9 cellular contexts compared by ENCODE assay signal in genomic region chr9:128771094-128771721, GRCh38. TPM values are rescaled to one million over a fixed set of nuclear protein-coding genes. Genes with fewer than 3 reads are reported as not detected.
A peak's percentile ranks its signal among the peaks of the same experiment; 100 is the strongest.
DNase-seq lines count a peak whose midpoint lies in the region; ATAC-seq and FAIRE-seq lines count a peak whose summit lies in the region.
"Had no signal": no experiment of that assay in that cellular context is flagged by ENCODE, and none has a peak within 500 bp of the region (broad histone marks: within the 10 kb centered on the region; RNA-seq: fewer than 3 reads in every experiment).

No MANE protein-coding gene starts in this region.

- no peak for FAIRE-seq in urothelium cell line (lab: Jason Lieb, UNC)
- no peak for FAIRE-seq in GM19239 (lab: Jason Lieb, UNC)
- FAIRE-seq: G401.6 had no signal

- H3K9me3 ChIP-seq in ectodermal cell (ENCODE audit: control insufficient read depth, low read length), result no peaks in the 10 kb centered on the region
- no peaks in the 10 kb centered on the region for H3K9me3 ChIP-seq in mesodermal cell (ENCODE audit: control insufficient read depth, low read length)

- H3K4me1 ChIP-seq in ectodermal cell (ENCODE audit: control insufficient read depth, insufficient read depth, low read length), result peaks cover 5% of the 10 kb centered on the region
- no peaks in the 10 kb centered on the region for H3K4me1 ChIP-seq in mesodermal cell (ENCODE audit: control insufficient read depth, insufficient read depth, low read length, poor library complexity, severe bottlenecking)

- H3K4me3 ChIP-seq in ectodermal cell (ENCODE audit: insufficient read depth, low read depth, low read length) (peak overlapping the region; percentile 85), mesodermal cell (ENCODE audit: extremely low read depth, insufficient read depth, low read length, poor library complexity, severe bottlenecking) (peak overlapping the region; percentile 93)

- WGBS in ectodermal cell, 2 experiments, result 4% methylated on average over 28 of the region's 28 CpGs
- 3 to 6% methylated on average over 19 to 27 of the region's 28 CpGs for WGBS in mesodermal cell (ENCODE audit: insufficient coverage in 2 of 2), 2 experiments

- H3K36me3 ChIP-seq in ectodermal cell (ENCODE audit: control insufficient read depth, insufficient read depth, low read length), result no peaks in the 10 kb centered on the region
- peaks cover 6% of the 10 kb centered on the region for H3K36me3 ChIP-seq in mesodermal cell (ENCODE audit: control insufficient read depth, insufficient read depth, low read length)

- ATAC-seq in HG02763 (IDR thresholded peaks at IDR 0.05; ENCODE audit: unreplicated experiment), result peak; percentile 17

- DNase-seq in NCI-H82 (lab: John Stamatoyannopoulos, UW) (peak; percentile 31), NCI-H82 treated with DMSO at 0.1 percent for 48 hours (lab: John Stamatoyannopoulos, UW; ENCODE audit: unreplicated experiment) (no peak), RKO (ENCODE audit: low spot score) (peak; percentile 44), urothelium cell line (ENCODE audit: low spot score) (peak; percentile 17), GM19239 (ENCODE audit: insufficient read length, low spot score) (no peak)

- H3K27ac ChIP-seq in ectodermal cell (ENCODE audit: insufficient read depth, low read depth, low read length, poor library complexity, severe bottlenecking) (peak overlapping the region; percentile 77), mesodermal cell (ENCODE audit: low read depth, low read length, severe bottlenecking) (peak overlapping the region; percentile 86)

- H3K27me3 ChIP-seq in ectodermal cell (ENCODE audit: control insufficient read depth, insufficient read depth, low read length, poor library complexity, severe bottlenecking), result no peaks in the 10 kb centered on the region

RNA-seq across cellular contexts. Expression of gene ZER1, which starts 0.5 kb away (rescaled TPM):
- polyA plus RNA-seq in ectodermal cell (2013, experiment 1 of 4), result 31.8 TPM
- polyA plus RNA-seq in ectodermal cell (2013, experiment 2 of 4), result 38.6 TPM
- polyA plus RNA-seq in ectodermal cell (2013, experiment 3 of 4), result 22.0 TPM
- 25.5 TPM for polyA plus RNA-seq in ectodermal cell (2013, experiment 4 of 4)
- 33.4 TPM for polyA plus RNA-seq in mesodermal cell (2013, experiment 1 of 2)
- polyA plus RNA-seq in mesodermal cell (2013, experiment 2 of 2), result 25.1 TPM

RNA-seq across cellular contexts. Expression of gene TBC1D13, which starts 15.8 kb away (rescaled TPM):
- polyA plus RNA-seq in ectodermal cell (2013, experiment 1 of 4), result 29.5 TPM
- polyA plus RNA-seq in ectodermal cell (2013, experiment 2 of 4), result 35.4 TPM
- 25.1 TPM for polyA plus RNA-seq in ectodermal cell (2013, experiment 3 of 4)
- 28.3 TPM for polyA plus RNA-seq in ectodermal cell (2013, experiment 4 of 4)
- polyA plus RNA-seq in mesodermal cell (2013, experiment 1 of 2), result 25.5 TPM
- 19.7 TPM for polyA plus RNA-seq in mesodermal cell (2013, experiment 2 of 2)

RNA-seq across cellular contexts. Expression of gene ENDOG, which starts 47.1 kb away (rescaled TPM):
- polyA plus RNA-seq in ectodermal cell (2013, experiment 1 of 4), result 12.6 TPM
- 10.5 TPM for polyA plus RNA-seq in ectodermal cell (2013, experiment 2 of 4)
- 14.5 TPM for polyA plus RNA-seq in ectodermal cell (2013, experiment 3 of 4)
- 12.5 TPM for polyA plus RNA-seq in ectodermal cell (2013, experiment 4 of 4)
- polyA plus RNA-seq in mesodermal cell (2013, experiment 1 of 2), result 13.0 TPM
- 13.5 TPM for polyA plus RNA-seq in mesodermal cell (2013, experiment 2 of 2)

RNA-seq across cellular contexts. Expression of gene ZDHHC12, which starts 47.3 kb away (rescaled TPM):
- 42.8 TPM for polyA plus RNA-seq in ectodermal cell (2013, experiment 1 of 4)
- polyA plus RNA-seq in ectodermal cell (2013, experiment 2 of 4), result 45.8 TPM
- polyA plus RNA-seq in ectodermal cell (2013, experiment 3 of 4), result 38.0 TPM
- polyA plus RNA-seq in ectodermal cell (2013, experiment 4 of 4), result 35.8 TPM
- 24.9 TPM for polyA plus RNA-seq in mesodermal cell (2013, experiment 1 of 2)
- polyA plus RNA-seq in mesodermal cell (2013, experiment 2 of 2), result 20.3 TPM

RNA-seq across cellular contexts. Expression of gene SPOUT1, which starts 58.4 kb away (rescaled TPM):
- 39.4 TPM for polyA plus RNA-seq in ectodermal cell (2013, experiment 1 of 4)
- 47.0 TPM for polyA plus RNA-seq in ectodermal cell (2013, experiment 2 of 4)
- 26.9 TPM for polyA plus RNA-seq in ectodermal cell (2013, experiment 3 of 4)
- 31.9 TPM for polyA plus RNA-seq in ectodermal cell (2013, experiment 4 of 4)
- polyA plus RNA-seq in mesodermal cell (2013, experiment 1 of 2), result 23.0 TPM
- 18.2 TPM for polyA plus RNA-seq in mesodermal cell (2013, experiment 2 of 2)

Comparison
In these comparisons a context has a peak if more than half of its experiments do, and no peak if none do; other contexts are left out.
1. DNase-seq: peak in NCI-H82 (single experiment), RKO (single experiment) and urothelium cell line (single experiment); none in NCI-H82 treated with DMSO at 0.1 percent for 48 hours (single experiment) and GM19239 (single experiment).